Comparison of ENCODE assay signal across 8 cellular contexts in the genomic region with DNA sequence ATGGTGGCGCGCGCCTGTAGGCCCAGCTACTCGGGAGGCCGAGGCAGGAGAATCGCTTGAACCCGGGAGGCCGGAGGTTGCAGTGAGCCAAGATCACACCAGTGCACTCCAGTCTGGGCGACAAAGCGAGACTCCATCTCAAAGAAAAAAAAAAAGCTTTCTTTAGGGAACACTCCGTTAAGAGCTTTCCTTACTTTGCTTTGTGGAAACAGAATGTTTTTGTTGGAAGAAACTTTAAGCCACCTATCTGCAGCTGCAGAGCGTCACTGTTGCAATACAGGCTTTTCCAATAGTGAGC. TPM values are rescaled to one million over a fixed set of nuclear protein-coding genes. Genes with fewer than 3 reads are reported as not detected.
A peak's percentile ranks its signal among the peaks of the same experiment; 100 is the strongest.
DNase-seq lines count a peak whose midpoint lies in the region; ATAC-seq and TF ChIP-seq lines count a peak whose summit lies in the region.

No MANE protein-coding gene starts in this region.

- peak overlapping the region; percentile 6 for H3K4me3 ChIP-seq in KMS-11 (IDR thresholded peaks at IDR 0.05; ENCODE audit: insufficient read depth, low read depth, low read length)
- H3K4me3 ChIP-seq in neural cell (ENCODE audit: low read length): peak overlapping the region; percentile 83

- TF ChIP-seq RAD21 in neural cell (conservative IDR thresholded peaks at IDR 0.05): no peak

- H3K9me3 Mint-ChIP-seq in central memory CD8-positive, alpha-beta T cell: peaks cover 13% of the 10 kb centered on the region

- peak overlapping the region; percentile 95 for H3K4me3 Mint-ChIP-seq in central memory CD8-positive, alpha-beta T cell

- peak overlapping the region; percentile 79 for H3K27ac ChIP-seq in 22Rv1
- peak overlapping the region; percentile 68; the same call in 1 of the 2 replicates for H3K27ac ChIP-seq in KMS-11
- no peak overlapping the region for H3K27ac ChIP-seq in neural cell (ENCODE audit: low read length)

- no peak for DNase-seq in central memory CD8-positive, alpha-beta T cell (ENCODE audit: low spot score in 2 of 2)
- DNase-seq in stimulated activated CD4-positive, alpha-beta T cell treated with anti-CD3 and anti-CD28 coated beads, Interleukin-1b, Interleukin-23, amount 100 ng/mL, for 48 hours: no peak
- no peak for DNase-seq in left lobe of liver (ENCODE audit: low spot score)

- peak overlapping the region; percentile 63; the same call in 1 of the 2 replicates for H3K9ac ChIP-seq in KMS-11
- no peak overlapping the region for H3K9ac ChIP-seq in neural cell (ENCODE audit: low read length)

- no peak for ATAC-seq in central memory CD8-positive, alpha-beta T cell (replicated peaks; ENCODE audit: extremely low read depth, poor library complexity, severe bottlenecking)
- ATAC-seq in GM21390 (IDR thresholded peaks at IDR 0.05; ENCODE audit: unreplicated experiment): no peak
- ATAC-seq in GM18907 (IDR thresholded peaks at IDR 0.05; ENCODE audit: unreplicated experiment): no peak
- no peak for ATAC-seq in left lobe of liver

- H2AFZ ChIP-seq in KMS-11 (ENCODE audit: low read depth): peak overlapping the region; percentile 99
- H2AFZ ChIP-seq in neural cell (ENCODE audit: low read depth, low read length): no peak overlapping the region

- no peaks in the 10 kb centered on the region for H4K20me1 ChIP-seq in KMS-11 (ENCODE audit: insufficient read depth)
- no peaks in the 10 kb centered on the region for H4K20me1 ChIP-seq in neural cell (ENCODE audit: insufficient read depth)

- no peaks in the 10 kb centered on the region for H3K79me2 ChIP-seq in KMS-11 (ENCODE audit: insufficient read depth, low read depth)
- no peaks in the 10 kb centered on the region for H3K79me2 ChIP-seq in neural cell (replicated peaks; ENCODE audit: insufficient read depth, low read length)

- peaks cover 9% of the 10 kb centered on the region for H3K36me3 Mint-ChIP-seq in central memory CD8-positive, alpha-beta T cell (ENCODE audit: insufficient read depth)

- H3K4me2 ChIP-seq in KMS-11 (peak overlapping the region; percentile 65; the same call in 1 of the 2 replicates), neural cell (ENCODE audit: low read length) (no peak overlapping the region)

- peak overlapping the region; percentile 96 for H3K27ac Mint-ChIP-seq in central memory CD8-positive, alpha-beta T cell (ENCODE audit: low read depth)

- no peaks in the 10 kb centered on the region for H3K9me2 ChIP-seq in neural cell (ENCODE audit: insufficient read depth, low read length)

- H3K27me3 ChIP-seq in KMS-11 (ENCODE audit: insufficient read depth, low read depth) (no peaks in the 10 kb centered on the region), neural cell (ENCODE audit: insufficient read depth, low read depth, low read length) (no peaks in the 10 kb centered on the region)

- H3K4me1 Mint-ChIP-seq in central memory CD8-positive, alpha-beta T cell: peaks cover 20% of the 10 kb centered on the region

- TF ChIP-seq EP300 in neural cell (conservative IDR thresholded peaks at IDR 0.05; ENCODE audit: poor library complexity, severe bottlenecking): no peak

- H3K27me3 Mint-ChIP-seq in central memory CD8-positive, alpha-beta T cell: no peaks in the 10 kb centered on the region

- no peak for TF ChIP-seq CTCF in 22Rv1 (IDR thresholded peaks at IDR 0.05)
- TF ChIP-seq CTCF in KMS-11 (conservative IDR thresholded peaks at IDR 0.05; ENCODE audit: low read depth, low read length): no peak
- TF ChIP-seq CTCF in neural cell (IDR thresholded peaks at IDR 0.05; ENCODE audit: poor library complexity, severe bottlenecking): no peak

- peaks cover 7% of the 10 kb centered on the region for H3F3A ChIP-seq in neural cell (ENCODE audit: insufficient read depth, low read length, poor library complexity, severe bottlenecking)

- H3K4me1 ChIP-seq in KMS-11 (ENCODE audit: low read depth, poor library complexity, severe bottlenecking): peaks cover 19% of the 10 kb centered on the region

- no peaks in the 10 kb centered on the region for H3K36me3 ChIP-seq in KMS-11 (ENCODE audit: insufficient read depth)
- no peaks in the 10 kb centered on the region for H3K36me3 ChIP-seq in neural cell (ENCODE audit: insufficient read depth, low read length)

- H3K9me3 ChIP-seq in neural cell (ENCODE audit: low read length): no peaks in the 10 kb centered on the region

TF ChIP-seq in neural cell, 6 proteins besides CTCF, POLR2A, EP300 and RAD21:
- TF ChIP-seq MXI1 (conservative IDR thresholded peaks at IDR 0.05; ENCODE audit: poor library complexity, severe bottlenecking) (no peak), TAF1 (IDR thresholded peaks at IDR 0.05; ENCODE audit: low read depth) (no peak), EZH2 (IDR thresholded peaks at IDR 0.05; ENCODE audit: borderline replicate concordance, insufficient read depth, low read length, poor library complexity, severe bottlenecking) (no peak), POLR2AphosphoS5 (IDR thresholded peaks at IDR 0.05) (no peak), SMC3 (conservative IDR thresholded peaks at IDR 0.05; ENCODE audit: poor library complexity) (no peak)
- TF ChIP-seq, protein P1, sequence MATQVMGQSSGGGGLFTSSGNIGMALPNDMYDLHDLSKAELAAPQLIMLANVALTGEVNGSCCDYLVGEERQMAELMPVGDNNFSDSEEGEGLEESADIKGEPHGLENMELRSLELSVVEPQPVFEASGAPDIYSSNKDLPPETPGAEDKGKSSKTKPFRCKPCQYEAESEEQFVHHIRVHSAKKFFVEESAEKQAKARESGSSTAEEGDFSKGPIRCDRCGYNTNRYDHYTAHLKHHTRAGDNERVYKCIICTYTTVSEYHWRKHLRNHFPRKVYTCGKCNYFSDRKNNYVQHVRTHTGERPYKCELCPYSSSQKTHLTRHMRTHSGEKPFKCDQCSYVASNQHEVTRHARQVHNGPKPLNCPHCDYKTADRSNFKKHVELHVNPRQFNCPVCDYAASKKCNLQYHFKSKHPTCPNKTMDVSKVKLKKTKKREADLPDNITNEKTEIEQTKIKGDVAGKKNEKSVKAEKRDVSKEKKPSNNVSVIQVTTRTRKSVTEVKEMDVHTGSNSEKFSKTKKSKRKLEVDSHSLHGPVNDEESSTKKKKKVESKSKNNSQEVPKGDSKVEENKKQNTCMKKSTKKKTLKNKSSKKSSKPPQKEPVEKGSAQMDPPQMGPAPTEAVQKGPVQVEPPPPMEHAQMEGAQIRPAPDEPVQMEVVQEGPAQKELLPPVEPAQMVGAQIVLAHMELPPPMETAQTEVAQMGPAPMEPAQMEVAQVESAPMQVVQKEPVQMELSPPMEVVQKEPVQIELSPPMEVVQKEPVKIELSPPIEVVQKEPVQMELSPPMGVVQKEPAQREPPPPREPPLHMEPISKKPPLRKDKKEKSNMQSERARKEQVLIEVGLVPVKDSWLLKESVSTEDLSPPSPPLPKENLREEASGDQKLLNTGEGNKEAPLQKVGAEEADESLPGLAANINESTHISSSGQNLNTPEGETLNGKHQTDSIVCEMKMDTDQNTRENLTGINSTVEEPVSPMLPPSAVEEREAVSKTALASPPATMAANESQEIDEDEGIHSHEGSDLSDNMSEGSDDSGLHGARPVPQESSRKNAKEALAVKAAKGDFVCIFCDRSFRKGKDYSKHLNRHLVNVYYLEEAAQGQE (IDR thresholded peaks at IDR 0.05; ENCODE audit: borderline replicate concordance): no peak
TF ChIP-seq in neural cell: peak in this region for 0.

RNA-seq across cellular contexts. Expression of a gene that starts 0.6 kb away (rescaled TPM):
- polyA plus RNA-seq in neural cell: 3.5 and 6.2 TPM in 2 replicates
- 9.8 and 11.2 TPM in 2 replicates for polyA minus RNA-seq in neural cell
- total RNA-seq in left lobe of liver: 3.7 TPM
